ENCODE assay signal across 20 cellular contexts in the genomic region with DNA sequence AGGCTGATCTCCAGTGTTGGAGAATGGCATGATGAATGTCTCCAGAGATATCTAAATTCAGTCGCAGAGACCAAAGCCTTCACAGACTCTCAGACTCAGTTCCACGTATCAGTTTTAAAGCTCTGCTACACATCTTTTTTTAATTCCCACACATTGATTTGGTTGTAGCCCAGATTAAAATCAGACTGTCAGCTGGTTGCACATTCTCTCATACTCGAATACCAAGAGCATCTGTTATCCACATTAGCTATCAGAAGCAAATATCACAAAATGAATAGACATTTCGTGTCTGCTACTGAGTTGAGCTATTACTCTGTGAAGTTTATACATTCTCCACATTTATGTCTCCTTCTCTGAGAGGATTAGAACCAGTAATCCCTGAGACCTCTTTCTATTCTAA.
DNase-seq lines count a peak whose midpoint lies in the region; ATAC-seq and TF ChIP-seq lines count a peak whose summit lies in the region.
"Had no signal": no experiment of that assay in that cellular context is flagged by ENCODE, and none has a peak within 500 bp of the region (broad histone marks: within the 10 kb centered on the region; RNA-seq: fewer than 3 reads in every experiment).

No MANE protein-coding gene starts in this region.

- POLR2A ChIA-PET in CD4-positive, alpha-beta memory T cell (lab: Charles Lee; ENCODE audit: partially characterized antibody): no interaction called here

- no peak overlapping the region for H3K4me3 Mint-ChIP-seq in CD4-positive, alpha-beta memory T cell
- H3K4me3 Mint-ChIP-seq: CD14-positive monocyte; CD4-positive, CD25-positive, alpha-beta regulatory T cell; CD8-positive, alpha-beta T cell had no signal

- no peak for TF ChIP-seq CTCF in fibroblast of mammary gland (conservative IDR thresholded peaks at IDR 0.05; ENCODE audit: control insufficient read depth, insufficient read depth, low read depth, low read length)

- H3K4me3 ChIP-seq in fibroblast of mammary gland (ENCODE audit: control insufficient read depth, low read depth, low read length): no peak overlapping the region
- no peak overlapping the region for H3K4me3 ChIP-seq in CD4-positive, alpha-beta memory T cell (ENCODE audit: low read length in 2 of 2)
- H3K4me3 ChIP-seq: A549, BLaER1 had no signal

- H3K9me3 ChIP-seq in CD4-positive, alpha-beta memory T cell (ENCODE audit: control insufficient read depth in 1 of 2, low read length in 2 of 2): no peaks in the 10 kb centered on the region
- H3K9me3 ChIP-seq: A549, BE2C had no signal

- H3K27me3 Mint-ChIP-seq in CD4-positive, alpha-beta memory T cell: peaks cover under 1 to 1% of the 10 kb centered on the region in 2 donors
- H3K27me3 Mint-ChIP-seq: CD4-positive, CD25-positive, alpha-beta regulatory T cell had no signal

- no peak overlapping the region for H3K27ac Mint-ChIP-seq in CD4-positive, alpha-beta memory T cell
- H3K27ac Mint-ChIP-seq: CD14-positive monocyte; CD4-positive, CD25-positive, alpha-beta regulatory T cell; CD8-positive, alpha-beta T cell had no signal

- no peak overlapping the region for H3K27ac ChIP-seq in CD4-positive, alpha-beta memory T cell (ENCODE audit: low read depth, low read length)
- H3K27ac ChIP-seq: 22Rv1, A549, BLaER1 had no signal

- H3K4me1 Mint-ChIP-seq in CD4-positive, alpha-beta memory T cell: no peaks in the 10 kb centered on the region
- H3K4me1 Mint-ChIP-seq: CD14-positive monocyte; CD4-positive, CD25-positive, alpha-beta regulatory T cell had no signal

- no peaks in the 10 kb centered on the region for H3K36me3 Mint-ChIP-seq in CD4-positive, alpha-beta memory T cell
- H3K36me3 Mint-ChIP-seq: CD14-positive monocyte; CD4-positive, CD25-positive, alpha-beta regulatory T cell; CD8-positive, alpha-beta T cell had no signal

- H3K9me3 Mint-ChIP-seq in CD4-positive, alpha-beta memory T cell: peaks cover 0 to 30% (median 15%) of the 10 kb centered on the region in 8 donors

- H3K27me3 ChIP-seq in CD4-positive, alpha-beta memory T cell (ENCODE audit: insufficient read depth, low read length): no peaks in the 10 kb centered on the region
- H3K27me3 ChIP-seq: BE2C, BLaER1 had no signal

- intact Hi-C loops in CD4-positive, alpha-beta memory T cell (cut with micrococcal nuclease): no loop called here

- H3K36me3 ChIP-seq in CD4-positive, alpha-beta memory T cell (ENCODE audit: insufficient read depth, low read length): no peaks in the 10 kb centered on the region
- H3K36me3 ChIP-seq: BE2C, BLaER1 had no signal

- CTCF ChIA-PET in CD4-positive, alpha-beta memory T cell (lab: Charles Lee; ENCODE audit: partially characterized antibody): no interaction called here

- no peak for ATAC-seq in SK-N-SH treated with all-trans-retinoic acid at 6 μM for 48 hours
- ATAC-seq: A549; CD8-positive, alpha-beta T cell had no signal

- no peaks in the 10 kb centered on the region for H3K4me1 ChIP-seq in CD4-positive, alpha-beta memory T cell (ENCODE audit: insufficient read depth, low read length)
- H3K4me1 ChIP-seq: A549, BE2C, BLaER1, Caco-2 had no signal

- peak; percentile 4 for DNase-seq in NCI-H82 (lab: John Stamatoyannopoulos, UW)
- no peak for DNase-seq in NCI-H82 treated with DMSO at 0.1 percent for 48 hours (lab: John Stamatoyannopoulos, UW; ENCODE audit: unreplicated experiment)
- peak; percentile 8 for DNase-seq in fibroblast of mammary gland (ENCODE audit: low read depth)
- DNase-seq in CD4-positive, alpha-beta memory T cell: no peak
- no peak for DNase-seq in stimulated activated naive CD4-positive, alpha-beta T cell (lab: John Stamatoyannopoulos, UW)
- DNase-seq in Kasumi-1 (lab: John Stamatoyannopoulos, UW): no peak
- DNase-seq: AML-193; BE2C; C1 segment of cervical spinal cord; Caco-2; Calu3; CD4-positive, CD25-positive, alpha-beta regulatory T cell; CD8-positive, alpha-beta T cell; DMS79 treated with DMSO at 0.1 percent for 48 hours; GF-D8 had no signal

TF ChIP-seq in SK-N-SH treated with all-trans-retinoic acid at 6 μM for 48 hours, 23 proteins besides CTCF, POLR2A, EP300 and RAD21:
- TF ChIP-seq OSR1 (CRISPR knock-in tag; IDR thresholded peaks at IDR 0.05): no peak
- no peak for TF ChIP-seq BACH2 (CRISPR knock-in tag; IDR thresholded peaks at IDR 0.05; ENCODE audit: borderline replicate concordance)
- no peak for TF ChIP-seq ARNTL (CRISPR knock-in tag; IDR thresholded peaks at IDR 0.05; ENCODE audit: borderline replicate concordance, low read depth)
- 0 out of 2 replicates have a peak, but pooled peaks have one; percentile 39 for TF ChIP-seq GLIS3 (CRISPR knock-in tag; IDR thresholded peaks at IDR 0.05)
- no peak for TF ChIP-seq ZNF565 (CRISPR knock-in tag; conservative IDR thresholded peaks at IDR 0.05; ENCODE audit: low read depth)
- TF ChIP-seq TCF4 (CRISPR knock-in tag; IDR thresholded peaks at IDR 0.05; ENCODE audit: borderline replicate concordance): peak; percentile 96
- TF ChIP-seq ESRRG (CRISPR knock-in tag; IDR thresholded peaks at IDR 0.05): no peak
- TF ChIP-seq, protein P1, sequence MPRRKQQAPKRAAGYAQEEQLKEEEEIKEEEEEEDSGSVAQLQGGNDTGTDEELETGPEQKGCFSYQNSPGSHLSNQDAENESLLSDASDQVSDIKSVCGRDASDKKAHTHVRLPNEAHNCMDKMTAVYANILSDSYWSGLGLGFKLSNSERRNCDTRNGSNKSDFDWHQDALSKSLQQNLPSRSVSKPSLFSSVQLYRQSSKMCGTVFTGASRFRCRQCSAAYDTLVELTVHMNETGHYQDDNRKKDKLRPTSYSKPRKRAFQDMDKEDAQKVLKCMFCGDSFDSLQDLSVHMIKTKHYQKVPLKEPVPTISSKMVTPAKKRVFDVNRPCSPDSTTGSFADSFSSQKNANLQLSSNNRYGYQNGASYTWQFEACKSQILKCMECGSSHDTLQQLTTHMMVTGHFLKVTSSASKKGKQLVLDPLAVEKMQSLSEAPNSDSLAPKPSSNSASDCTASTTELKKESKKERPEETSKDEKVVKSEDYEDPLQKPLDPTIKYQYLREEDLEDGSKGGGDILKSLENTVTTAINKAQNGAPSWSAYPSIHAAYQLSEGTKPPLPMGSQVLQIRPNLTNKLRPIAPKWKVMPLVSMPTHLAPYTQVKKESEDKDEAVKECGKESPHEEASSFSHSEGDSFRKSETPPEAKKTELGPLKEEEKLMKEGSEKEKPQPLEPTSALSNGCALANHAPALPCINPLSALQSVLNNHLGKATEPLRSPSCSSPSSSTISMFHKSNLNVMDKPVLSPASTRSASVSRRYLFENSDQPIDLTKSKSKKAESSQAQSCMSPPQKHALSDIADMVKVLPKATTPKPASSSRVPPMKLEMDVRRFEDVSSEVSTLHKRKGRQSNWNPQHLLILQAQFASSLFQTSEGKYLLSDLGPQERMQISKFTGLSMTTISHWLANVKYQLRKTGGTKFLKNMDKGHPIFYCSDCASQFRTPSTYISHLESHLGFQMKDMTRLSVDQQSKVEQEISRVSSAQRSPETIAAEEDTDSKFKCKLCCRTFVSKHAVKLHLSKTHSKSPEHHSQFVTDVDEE (CRISPR knock-in tag; IDR thresholded peaks at IDR 0.05): peak; percentile 63; the same call in 1 of the 2 replicates

Comparison
In these comparisons a context has a peak if more than half of its experiments do, and no peak if none do; other contexts are left out.
1. DNase-seq: peak in NCI-H82 (single experiment) and fibroblast of mammary gland (single experiment); none in NCI-H82 treated with DMSO at 0.1 percent for 48 hours (single experiment), CD4-positive, alpha-beta memory T cell (0 of 5), stimulated activated naive CD4-positive, alpha-beta T cell (0 of 6) and Kasumi-1 (0 of 2).